Comparison of ENCODE assay signal across 8 cellular contexts in genomic region chr7:75624134-75624832, GRCh38.
DNase-seq lines count a peak whose midpoint lies in the region; ATAC-seq and TF ChIP-seq lines count a peak whose summit lies in the region.

No MANE protein-coding gene starts in this region.

- TF ChIP-seq CTCF in IMR-90 (conservative IDR thresholded peaks at IDR 0.05; ENCODE audit: low read depth, low read length): no peak

- peaks cover 2% of the 10 kb centered on the region; the same call in 1 of the 2 replicates for H3K36me3 ChIP-seq in IMR-90 (ENCODE audit: control insufficient read depth, insufficient read depth, low read length)

- peak overlapping the region; percentile 42 for H2BK5ac ChIP-seq in IMR-90 (ENCODE audit: low read depth, low read length, poor library complexity, severe bottlenecking)

- peaks cover 11% of the 10 kb centered on the region for H3K9me3 ChIP-seq in IMR-90 (ENCODE audit: control insufficient read depth, insufficient read depth, low read length)

- peak overlapping the region; percentile 69 for H2AFZ ChIP-seq in IMR-90 (replicated peaks; ENCODE audit: low read length, poor library complexity)

- H3K4ac ChIP-seq in IMR-90 (ENCODE audit: low read depth, low read length): peak overlapping the region; percentile 91

- peak overlapping the region; percentile 91 for H3K14ac ChIP-seq in IMR-90 (replicated peaks; ENCODE audit: low read depth, low read length)

- H2AK9ac ChIP-seq in IMR-90 (replicated peaks; ENCODE audit: low read depth, low read length, poor library complexity): peak overlapping the region; percentile 46

- in situ Hi-C loops in IMR-90 (cut with MboI; ENCODE audit: low sequenced_read_pairs): no loop called here

- peaks cover 3 to 22% of the 10 kb centered on the region in 2 experiments; a peak in 2 of 4 replicates for H3K79me1 ChIP-seq in IMR-90 (ENCODE audit: low read depth in 1 of 2, low read length in 2 of 2)

- H4K20me1 ChIP-seq in IMR-90 (ENCODE audit: insufficient read depth, low read length): no peaks in the 10 kb centered on the region

- peaks cover 5 to 12% of the 10 kb centered on the region in 2 donors for H3K9me3 Mint-ChIP-seq in stimulated activated naive CD8-positive, alpha-beta T cell treated with anti-CD3 and anti-CD28 coated beads, Interleukin-15, amount 100 ng/mL, for 72 hours

- no peak overlapping the region for H3K56ac ChIP-seq in IMR-90 (ENCODE audit: extremely low read depth, insufficient read depth, low read length)

- H3K27me3 Mint-ChIP-seq in stimulated activated naive CD8-positive, alpha-beta T cell treated with anti-CD3 and anti-CD28 coated beads, Interleukin-15, amount 100 ng/mL, for 72 hours: no peaks in the 10 kb centered on the region

- peak overlapping the region; percentile 54; the same call in 2 of the 3 replicates for H2BK15ac ChIP-seq in IMR-90 (ENCODE audit: low read depth, low read length)

- H2BK120ac ChIP-seq in IMR-90 (ENCODE audit: low read depth, low read length): peak overlapping the region; percentile 91

- H3K4me3 Mint-ChIP-seq in stimulated activated naive CD8-positive, alpha-beta T cell treated with anti-CD3 and anti-CD28 coated beads, Interleukin-15, amount 100 ng/mL, for 72 hours: no peak overlapping the region

- dilution Hi-C loops in IMR-90 (cut with HindIII; ENCODE audit: low sequenced_read_pairs, unreplicated experiment): no loop called here

- H3K27me3 ChIP-seq in IMR-90 (ENCODE audit: control insufficient read depth, insufficient read depth, low read length): no peaks in the 10 kb centered on the region

- DNase-seq in IMR-90: peak; percentile 72
- no peak for DNase-seq in left lobe of liver (ENCODE audit: low spot score)
- DNase-seq in stimulated activated naive CD8-positive, alpha-beta T cell treated with anti-CD3 and anti-CD28 coated beads, Interleukin-15, amount 100 ng/mL, for 72 hours: no peak
- DNase-seq in NCI-H748 (lab: John Stamatoyannopoulos, UW; ENCODE audit: unreplicated experiment): no peak

- H4K5ac ChIP-seq in IMR-90 (ENCODE audit: low read depth, low read length): peak overlapping the region; percentile 56

- ATAC-seq in IMR-90 (ENCODE audit: low read depth) (peak; percentile 59), left lobe of liver (peak; percentile 57), HG02763 (IDR thresholded peaks at IDR 0.05; ENCODE audit: unreplicated experiment) (no peak), GM18868 (IDR thresholded peaks at IDR 0.05; ENCODE audit: unreplicated experiment) (no peak)
- no peak for ATAC-seq in stimulated activated naive CD8-positive, alpha-beta T cell treated with anti-CD3 and anti-CD28 coated beads, Interleukin-15, amount 100 ng/mL, for 72 hours
- ATAC-seq in activated CD4-positive, CD25-positive, alpha-beta regulatory T cell treated with anti-CD3 and anti-CD28 coated beads, Interleukin-2, amount 50 U/mL, for 24 hours: no peak

- peaks cover 5% of the 10 kb centered on the region; the same call in 1 of the 2 replicates for H3K4me1 ChIP-seq in IMR-90 (ENCODE audit: control insufficient read depth, insufficient read depth, low read length)

- H3K4me1 Mint-ChIP-seq in stimulated activated naive CD8-positive, alpha-beta T cell treated with anti-CD3 and anti-CD28 coated beads, Interleukin-15, amount 100 ng/mL, for 72 hours: no peaks in the 10 kb centered on the region

- H3K27ac Mint-ChIP-seq in stimulated activated naive CD8-positive, alpha-beta T cell treated with anti-CD3 and anti-CD28 coated beads, Interleukin-15, amount 100 ng/mL, for 72 hours: peak overlapping the region; percentile 66 to 91

- no peak for TF ChIP-seq POLR2A in IMR-90 (IDR thresholded peaks at IDR 0.05; ENCODE audit: low read depth, low read length)

- H3K4me3 ChIP-seq in IMR-90 (ENCODE audit: insufficient read depth, low read depth, low read length): no peak overlapping the region

- H2BK20ac ChIP-seq in IMR-90 (ENCODE audit: low read depth, low read length): peak overlapping the region; percentile 94

- POLR2A ChIA-PET in IMR-90 (lab: Charles Lee; ENCODE audit: unreplicated experiment): no interaction called here

- intact Hi-C loops in IMR-90 (cut with micrococcal nuclease): no loop called here

- peak overlapping the region; percentile 89 for H4K91ac ChIP-seq in IMR-90 (ENCODE audit: insufficient read depth, low read depth, low read length)

- no peak overlapping the region for H3K4me2 ChIP-seq in IMR-90 (ENCODE audit: low read depth, low read length)

- H2AK5ac ChIP-seq in IMR-90 (ENCODE audit: low read depth, low read length): peak overlapping the region; percentile 95

- no TSS peak for BruUV-seq in IMR-90 (replicated peaks; lab: Mats Ljungman, UMichigan)

- CTCF ChIA-PET in IMR-90 (lab: Yijun Ruan, JAX): interaction anchor here (1.0 kb wide), 1 partner anchor 132 kb away, joined by 4 read pairs; no protein-coding TSS in a partner anchor

- H3K18ac ChIP-seq in IMR-90 (ENCODE audit: low read depth, low read length): peak overlapping the region; percentile 26

- H4K8ac ChIP-seq in IMR-90 (ENCODE audit: low read depth in 2 of 2, low read length in 2 of 2): peak overlapping the region; percentile 71 to 94; a peak in 3 of 4 replicates

- TF ChIP-seq RAD21 in IMR-90 (IDR thresholded peaks at IDR 0.05; ENCODE audit: low read length): no peak

- peaks cover 6% of the 10 kb centered on the region; the same call in 1 of the 2 replicates for H3K9me1 ChIP-seq in IMR-90 (ENCODE audit: insufficient read depth, low read length)

- H3K23ac ChIP-seq in IMR-90 (ENCODE audit: low read depth, low read length): peak overlapping the region; percentile 72; the same call in 1 of the 2 replicates

- H3K9ac ChIP-seq in IMR-90 (ENCODE audit: low read depth, low read length): peak overlapping the region; percentile 20; the same call in 1 of the 2 replicates

- WGBS in IMR-90 (ENCODE audit: extremely low coverage in 2 of 2, insufficient read length in 1 of 2), 2 experiments: 96% methylated on average over 7 of the region's 13 CpGs; no CpG with 5 or more reads in 1 of the 2 experiments

- H3K27ac ChIP-seq in IMR-90 (ENCODE audit: insufficient read depth, low read length): peak overlapping the region; percentile 48; the same call in 1 of the 2 replicates
- H3K27ac ChIP-seq in angular gyrus (ENCODE audit: low read depth, low read length): peak overlapping the region; percentile 47

TF ChIP-seq in IMR-90, 13 proteins besides CTCF, POLR2A, EP300 and RAD21:
- TF ChIP-seq CEBPB (IDR thresholded peaks at IDR 0.05; ENCODE audit: low read depth, low read length): peak; percentile 92
- TF ChIP-seq MAFK (IDR thresholded peaks at IDR 0.05; ENCODE audit: low read depth, low read length): no peak

Comparison
In these comparisons a context has a peak if more than half of its experiments do, and no peak if none do; other contexts are left out.
1. ATAC-seq: peak in IMR-90 (single experiment) and left lobe of liver (single experiment); none in stimulated activated naive CD8-positive, alpha-beta T cell treated with anti-CD3 and anti-CD28 coated beads, Interleukin-15, amount 100 ng/mL, for 72 hours (single experiment), activated CD4-positive, CD25-positive, alpha-beta regulatory T cell treated with anti-CD3 and anti-CD28 coated beads, Interleukin-2, amount 50 U/mL, for 24 hours (0 of 2), HG02763 (single experiment) and GM18868 (single experiment).